In the genomic region with DNA sequence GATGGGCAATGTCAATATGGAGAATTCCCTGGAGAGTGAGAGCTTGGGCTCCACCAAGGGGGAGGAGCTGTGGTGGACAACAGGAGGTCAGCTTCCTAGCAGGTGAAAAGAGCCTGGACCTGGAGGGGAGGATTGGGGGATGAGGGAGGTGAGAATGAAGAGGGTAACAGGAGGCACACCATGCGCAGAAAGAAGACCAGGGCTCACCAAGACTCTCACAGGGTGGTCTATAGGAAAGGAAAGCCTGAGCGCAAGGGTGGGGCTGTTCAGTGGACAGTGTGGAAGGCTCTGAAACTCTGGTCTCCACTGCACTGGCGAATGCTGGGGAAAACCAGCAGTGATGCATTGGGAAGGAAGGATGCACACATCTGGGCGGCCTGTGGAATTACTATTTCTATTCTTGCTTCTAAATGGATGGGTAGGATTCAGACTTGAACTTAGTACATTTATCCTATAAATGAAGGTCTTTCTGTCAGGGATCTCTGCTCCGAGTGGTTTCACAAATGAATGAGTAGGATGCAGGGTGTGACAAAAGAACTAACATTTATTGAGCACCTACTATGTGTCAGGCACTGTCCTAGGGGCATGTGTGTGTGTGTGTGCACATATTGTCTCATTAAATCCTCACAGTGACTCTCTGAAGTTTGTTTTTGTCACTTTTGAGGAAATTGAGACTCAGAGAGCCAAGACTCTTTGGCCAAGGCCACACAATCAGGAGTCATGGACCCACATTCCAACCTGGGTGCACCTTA, we compare ENCODE assay signal across 15 cellular contexts.
A peak's percentile ranks its signal among the peaks of the same experiment; 100 is the strongest.
DNase-seq lines count a peak whose midpoint lies in the region; TF ChIP-seq lines count a peak whose summit lies in the region.
"Had no signal": no experiment of that assay in that cellular context is flagged by ENCODE, and none has a peak within 500 bp of the region (broad histone marks: within the 10 kb centered on the region; RNA-seq: fewer than 3 reads in every experiment).

No MANE protein-coding gene starts in this region.

- POLR2A ChIA-PET in activated CD4-positive, alpha-beta memory T cell treated with anti-CD3 and anti-CD28 coated beads, Interleukin-2, amount 10 ng/mL, durations not matched to agents 7 days and 5 days (lab: Charles Lee), result interaction anchor here (1.0 to 1.1 kb wide), 2 partner anchors 8 to 1188 kb away, joined by 3 read pairs; no protein-coding TSS in a partner anchor
- POLR2A ChIA-PET in activated CD4-positive, alpha-beta memory T cell treated with anti-CD3 and anti-CD28 coated beads for 36 hours (lab: Charles Lee), result interaction anchor here (0.5 kb wide), 1 partner anchor 420 kb away, joined by 3 read pairs; no protein-coding TSS in a partner anchor
- POLR2A ChIA-PET in OCI-LY7 (lab: Charles Lee), result interaction anchor here (0.6 to 1.9 kb wide), 13 partner anchors 8 to 401 kb away, joined by 3 to 15 read pairs (median 4); no protein-coding TSS in a partner anchor

- intact Hi-C loops in activated CD4-positive, alpha-beta memory T cell treated with anti-CD3 and anti-CD28 coated beads for 36 hours (cut with micrococcal nuclease), result no loop called here
- intact Hi-C loops in OCI-LY7 (cut with micrococcal nuclease; ENCODE audit: unreplicated experiment), result no loop called here

- BruUV-seq in OCI-LY7 (replicated peaks; lab: Mats Ljungman, UMichigan), result no TSS peak

- TF ChIP-seq CTCF in OCI-LY7 (conservative IDR thresholded peaks at IDR 0.05; ENCODE audit: low read length), result no peak

- H2AFZ ChIP-seq in OCI-LY7 (ENCODE audit: low read length), result no peak overlapping the region

- peaks cover 12% of the 10 kb centered on the region; the same call in 1 of the 2 replicates for H3K36me3 ChIP-seq in OCI-LY7 (ENCODE audit: insufficient read depth, low read length)
- H3K36me3 ChIP-seq: thoracic aorta had no signal

- H3K9me3 ChIP-seq in OCI-LY7 (ENCODE audit: low read length), result peaks cover 21% of the 10 kb centered on the region; the same call in 1 of the 2 replicates
- H3K9me3 ChIP-seq: thoracic aorta had no signal

- peaks cover 29% of the 10 kb centered on the region for H3K4me1 Mint-ChIP-seq in activated CD4-positive, alpha-beta memory T cell treated with anti-CD3 and anti-CD28 coated beads, Interleukin-2, amount 10 ng/mL, durations not matched to agents 7 days and 5 days
- peaks cover 26% of the 10 kb centered on the region for H3K4me1 Mint-ChIP-seq in activated CD4-positive, alpha-beta memory T cell treated with anti-CD3 and anti-CD28 coated beads for 36 hours (ENCODE audit: low read depth)

- H3K4me1 ChIP-seq in OCI-LY7 (ENCODE audit: insufficient read depth, low read length, poor library complexity, severe bottlenecking), result peaks cover 55% of the 10 kb centered on the region

- peak overlapping the region; percentile 78 for H3K27ac Mint-ChIP-seq in activated CD4-positive, alpha-beta memory T cell treated with anti-CD3 and anti-CD28 coated beads, Interleukin-2, amount 10 ng/mL, durations not matched to agents 7 days and 5 days
- no peak overlapping the region for H3K27ac Mint-ChIP-seq in activated CD4-positive, alpha-beta memory T cell treated with anti-CD3 and anti-CD28 coated beads for 36 hours
- H3K27ac Mint-ChIP-seq: CD8-positive, alpha-beta memory T cell had no signal

- H3K27ac ChIP-seq in OCI-LY7 (ENCODE audit: low read depth, low read length, poor library complexity, severe bottlenecking), result peak overlapping the region; percentile 70
- H3K27ac ChIP-seq in epithelial cell of prostate, result peak overlapping the region; percentile 99
- H3K27ac ChIP-seq: thoracic aorta had no signal

- peak overlapping the region; percentile 40; the same call in 1 of the 2 replicates for H3K4me2 ChIP-seq in OCI-LY7 (ENCODE audit: low read length)

- H3K36me3 Mint-ChIP-seq in activated CD4-positive, alpha-beta memory T cell treated with anti-CD3 and anti-CD28 coated beads, Interleukin-2, amount 10 ng/mL, durations not matched to agents 7 days and 5 days (ENCODE audit: low read depth), result peaks cover 10% of the 10 kb centered on the region
- no peaks in the 10 kb centered on the region for H3K36me3 Mint-ChIP-seq in activated CD4-positive, alpha-beta memory T cell treated with anti-CD3 and anti-CD28 coated beads for 36 hours

- H3K79me2 ChIP-seq in OCI-LY7 (ENCODE audit: insufficient read depth, low read depth, low read length), result no peaks in the 10 kb centered on the region

- no peak overlapping the region for H3K4me3 Mint-ChIP-seq in activated CD4-positive, alpha-beta memory T cell treated with anti-CD3 and anti-CD28 coated beads, Interleukin-2, amount 10 ng/mL, durations not matched to agents 7 days and 5 days
- H3K4me3 Mint-ChIP-seq in activated CD4-positive, alpha-beta memory T cell treated with anti-CD3 and anti-CD28 coated beads for 36 hours, result no peak overlapping the region
- H3K4me3 Mint-ChIP-seq: activated naive CD8-positive, alpha-beta T cell treated with anti-CD3 and anti-CD28 coated beads, Interleukin-2, amount 50 U/mL, for 24 hours; CD8-positive, alpha-beta memory T cell; neural crest cell had no signal

- no peaks in the 10 kb centered on the region for H3K9me2 ChIP-seq in OCI-LY7 (ENCODE audit: insufficient read depth, low read length)

- no peak for DNase-seq in activated CD4-positive, alpha-beta memory T cell treated with anti-CD3 and anti-CD28 coated beads, Interleukin-2, amount 10 ng/mL, durations not matched to agents 7 days and 5 days
- no peak for DNase-seq in activated CD4-positive, alpha-beta memory T cell treated with anti-CD3 and anti-CD28 coated beads for 36 hours
- DNase-seq in OCI-LY7 (ENCODE audit: low spot score) (no peak), epithelial cell of prostate (ENCODE audit: low read depth, low spot score) (no peak), DMS79 treated with DMSO at 0.1 percent for 48 hours (lab: John Stamatoyannopoulos, UW) (no peak), NCI-H1694 treated with DMSO at 0.1 percent for 48 hours (lab: John Stamatoyannopoulos, UW) (no peak), pons (ENCODE audit: low spot score) (no peak)
- DNase-seq in stimulated activated CD8-positive, alpha-beta memory T cell treated with anti-CD3 and anti-CD28 coated beads, Interleukin-4, amount 100 ng/mL, for 48 hours, result peak; percentile 16
- DNase-seq: KG1, NCI-H2029 treated with DMSO at 0.1 percent for 48 hours, Right ventricle myocardium superior had no signal

- H3K27me3 Mint-ChIP-seq in activated CD4-positive, alpha-beta memory T cell treated with anti-CD3 and anti-CD28 coated beads, Interleukin-2, amount 10 ng/mL, durations not matched to agents 7 days and 5 days, result no peaks in the 10 kb centered on the region
- no peaks in the 10 kb centered on the region for H3K27me3 Mint-ChIP-seq in activated CD4-positive, alpha-beta memory T cell treated with anti-CD3 and anti-CD28 coated beads for 36 hours
- H3K27me3 Mint-ChIP-seq: activated naive CD8-positive, alpha-beta T cell treated with anti-CD3 and anti-CD28 coated beads, Interleukin-2, amount 50 U/mL, for 24 hours had no signal

- peaks cover 9% of the 10 kb centered on the region for H3K9me3 Mint-ChIP-seq in activated CD4-positive, alpha-beta memory T cell treated with anti-CD3 and anti-CD28 coated beads, Interleukin-2, amount 10 ng/mL, durations not matched to agents 7 days and 5 days
- peaks cover 11% of the 10 kb centered on the region for H3K9me3 Mint-ChIP-seq in activated CD4-positive, alpha-beta memory T cell treated with anti-CD3 and anti-CD28 coated beads for 36 hours

- CTCF ChIA-PET in activated CD4-positive, alpha-beta memory T cell treated with anti-CD3 and anti-CD28 coated beads, Interleukin-2, amount 10 ng/mL, durations not matched to agents 7 days and 5 days (lab: Charles Lee), result interaction anchor here (1.4 kb wide), 1 partner anchor 441 kb away, joined by 3 read pairs; no protein-coding TSS in a partner anchor
- CTCF ChIA-PET in activated CD4-positive, alpha-beta memory T cell treated with anti-CD3 and anti-CD28 coated beads for 36 hours (lab: Charles Lee), result no interaction called here
- CTCF ChIA-PET in OCI-LY7 (lab: Charles Lee; ENCODE audit: unreplicated experiment), result interaction anchor here (1.6 kb wide), 1 partner anchor 8 kb away, joined by 6 read pairs; no protein-coding TSS in a partner anchor

- H3K4me3 ChIP-seq in OCI-LY7 (ENCODE audit: low read depth, low read length, poor library complexity, severe bottlenecking), result no peak overlapping the region
- H3K4me3 ChIP-seq: thoracic aorta had no signal

- H4K20me1 ChIP-seq in OCI-LY7 (ENCODE audit: insufficient read depth, low read length), result no peaks in the 10 kb centered on the region
